ENCODE assay signal across 10 cellular contexts in the genomic region with DNA sequence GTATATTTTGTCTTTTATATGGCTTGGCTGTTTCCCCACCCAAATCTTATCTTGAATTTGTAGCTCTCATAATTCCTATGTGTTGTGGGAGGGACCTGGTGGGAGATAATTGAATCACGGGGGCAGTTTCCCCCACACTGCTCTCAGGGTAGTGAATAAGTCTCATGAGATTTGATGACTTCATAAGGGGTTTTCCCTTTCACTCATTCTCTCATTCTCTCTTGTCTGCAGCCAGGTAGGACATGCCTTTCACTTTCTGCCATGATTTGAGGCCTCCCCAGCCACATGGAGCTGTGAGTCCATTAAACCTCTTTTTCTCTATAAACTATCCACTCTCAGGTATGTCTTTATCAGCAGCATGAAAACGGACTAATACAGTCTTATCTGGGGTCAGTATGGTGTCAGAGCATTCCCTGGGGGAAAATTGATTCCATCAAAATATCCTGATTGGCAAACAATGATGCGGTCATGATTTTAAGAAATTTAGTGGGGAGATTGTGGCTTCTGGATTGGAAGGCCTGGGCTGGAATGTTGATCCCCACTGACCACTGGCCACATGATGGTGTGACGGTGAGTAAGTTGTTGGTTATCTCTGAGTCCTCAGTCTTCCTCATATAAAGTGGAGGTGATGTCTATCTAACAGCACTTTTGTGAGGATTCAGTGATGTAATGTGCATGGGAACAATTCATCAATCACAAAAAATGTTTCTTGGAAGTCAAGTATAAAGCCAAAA. TPM values are rescaled to one million over a fixed set of nuclear protein-coding genes. Genes with fewer than 3 reads are reported as not detected.
DNase-seq lines count a peak whose midpoint lies in the region; ATAC-seq, FAIRE-seq and TF ChIP-seq lines count a peak whose summit lies in the region.
"Had no signal": no experiment of that assay in that cellular context is flagged by ENCODE, and none has a peak within 500 bp of the region (broad histone marks: within the 10 kb centered on the region; RNA-seq: fewer than 3 reads in every experiment).

No MANE protein-coding gene starts in this region.

- FAIRE-seq in kidney (lab: Jason Lieb, UNC): no peak

- DNase-seq in Daoy (ENCODE audit: low read depth): peak; percentile 47
- peak; percentile 21 for DNase-seq in choroid plexus epithelial cell (ENCODE audit: low read depth)
- no peak for DNase-seq in ureter (ENCODE audit: low spot score)
- no peak for DNase-seq in psoas muscle
- no peak for DNase-seq in kidney
- DNase-seq in DMS53 (lab: John Stamatoyannopoulos, UW): no peak

- H3K4me3 ChIP-seq in choroid plexus epithelial cell (ENCODE audit: low read depth, low read length) (no peak overlapping the region), psoas muscle (no peak overlapping the region), kidney (ENCODE audit: low read length in 2 of 2) (no peak overlapping the region)
- H3K4me3 ChIP-seq: SK-N-MC, smooth muscle cell had no signal

- no peak overlapping the region for H3K9ac ChIP-seq in kidney (ENCODE audit: low read length in 2 of 2)

- TF ChIP-seq CTCF in choroid plexus epithelial cell (conservative IDR thresholded peaks at IDR 0.05; ENCODE audit: low read depth, low read length): no peak
- TF ChIP-seq CTCF in psoas muscle (IDR thresholded peaks at IDR 0.05): no peak
- TF ChIP-seq CTCF in kidney (IDR thresholded peaks at IDR 0.05; ENCODE audit: borderline replicate concordance, extremely low read depth, insufficient read depth): no peak

- H3K36me3 ChIP-seq in psoas muscle (ENCODE audit: insufficient read depth in 1 of 2, low read depth in 1 of 2) (no peaks in the 10 kb centered on the region), kidney (ENCODE audit: control insufficient read depth in 1 of 2, insufficient read depth in 2 of 2, low read length in 2 of 2) (no peaks in the 10 kb centered on the region)

- ATAC-seq in GM19455 (IDR thresholded peaks at IDR 0.05; ENCODE audit: unreplicated experiment) (peak; percentile 64), HG03439 (IDR thresholded peaks at IDR 0.05; ENCODE audit: unreplicated experiment) (peak; percentile 61), psoas muscle (no peak)

- no peaks in the 10 kb centered on the region for H3K4me1 ChIP-seq in psoas muscle
- H3K4me1 ChIP-seq in kidney (ENCODE audit: control insufficient read depth in 1 of 2, insufficient read depth in 1 of 2, low read depth in 1 of 2, low read length in 2 of 2): no peaks in the 10 kb centered on the region

- intact Hi-C loops in psoas muscle (cut with DNase I) (no loop called here), kidney (cut with DNase I) (no loop called here)

- H3K9me3 ChIP-seq in psoas muscle: no peaks in the 10 kb centered on the region
- H3K9me3 ChIP-seq in kidney (ENCODE audit: control insufficient read depth in 1 of 2, low read length in 2 of 2): no peaks in the 10 kb centered on the region

- H3K27ac ChIP-seq in psoas muscle: no peak overlapping the region
- H3K27ac ChIP-seq in kidney (ENCODE audit: low read depth in 2 of 2, low read length in 2 of 2): no peak overlapping the region
- H3K27ac ChIP-seq: SK-N-MC had no signal

- H3K27me3 ChIP-seq in psoas muscle (ENCODE audit: insufficient read depth in 3 of 3, low read length in 2 of 3): no peaks in the 10 kb centered on the region

- 79 to 85% (median 81%) methylated on average over 4 of the region's 4 CpGs for WGBS in psoas muscle, 3 donors

RNA-seq across cellular contexts. Expression of gene ANKRD10, which starts 27.5 kb away (rescaled TPM):
- 25.2 and 30.3 TPM in 2 replicates for total RNA-seq in Daoy (2014; rRNA removed; shearing (Covaris generic))
- total RNA-seq in ureter (138 TPM), psoas muscle (100 to 1,000 TPM; 106 to 225 (median 159) TPM), kidney (159 TPM)
- polyA plus RNA-seq in psoas muscle (100 to 1,000 TPM in 1 of 3 donors, 10 to 100 TPM in 2; 82.0 to 123 (median 99.3) TPM), kidney (ENCODE audit: insufficient read depth, low read depth, low replicate concordance) (64.9 TPM)

Comparison
In these comparisons a context has a peak if more than half of its experiments do, and no peak if none do; other contexts are left out.
1. DNase-seq: peak in Daoy (single experiment) and choroid plexus epithelial cell (single experiment); none in ureter (single experiment), psoas muscle (0 of 2), kidney (single experiment) and DMS53 (single experiment).
2. ATAC-seq: peak in GM19455 (single experiment) and HG03439 (single experiment); none in psoas muscle (0 of 4).